32 cellular contexts compared by ENCODE assay signal in the genomic region with DNA sequence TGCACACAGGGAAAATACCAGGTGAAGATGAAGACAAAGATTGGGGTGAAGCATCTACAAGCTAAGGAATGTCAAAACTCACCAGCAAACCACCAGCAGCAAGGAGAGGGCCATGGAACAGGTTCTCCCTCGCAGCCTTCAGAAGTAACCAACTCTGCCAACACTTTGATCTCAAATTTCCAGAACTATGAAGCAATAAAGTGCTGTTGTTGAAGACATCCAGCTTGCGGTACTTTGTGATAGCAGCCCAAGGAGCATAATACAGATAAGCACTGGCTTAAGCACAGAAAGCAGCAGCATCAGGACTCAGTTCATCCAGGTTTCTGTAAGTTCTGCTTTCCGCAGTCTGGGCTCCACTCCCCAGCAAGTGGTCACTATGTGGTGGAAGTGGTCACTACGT.
"Had no signal": no experiment of that assay in that cellular context is flagged by ENCODE, and none has a peak within 500 bp of the region (broad histone marks: within the 10 kb centered on the region; RNA-seq: fewer than 3 reads in every experiment).

No MANE protein-coding gene starts in this region.

- H3K27me3 ChIP-seq: ascending aorta, MG63, Peyer's patch, SJSA1 had no signal

- H3K36me3 ChIP-seq: MG63, Peyer's patch, SJSA1 had no signal

- H3K4me1 Mint-ChIP-seq: activated CD4-positive, alpha-beta memory T cell treated with anti-CD3 and anti-CD28 coated beads, Interleukin-2, amount 10 ng/mL, durations not matched to agents 7 days and 5 days; activated CD8-positive, alpha-beta memory T cell treated with anti-CD3 and anti-CD28 coated beads, Interleukin-2, amount 10 ng/mL, durations not matched to agents 7 days and 5 days; activated naive CD8-positive, alpha-beta T cell treated with anti-CD3 and anti-CD28 coated beads for 36 hours; activated T-helper 17 cell treated with anti-CD3 and anti-CD28 coated beads, Interleukin-2, amount 50 U/mL, for 72 hours had no signal

- H3K27ac ChIP-seq: ascending aorta, Peyer's patch, SJSA1 had no signal

- H3K4me3 Mint-ChIP-seq: activated CD4-positive, alpha-beta memory T cell treated with anti-CD3 and anti-CD28 coated beads, Interleukin-2, amount 10 ng/mL, durations not matched to agents 7 days and 5 days; activated CD8-positive, alpha-beta memory T cell treated with anti-CD3 and anti-CD28 coated beads, Interleukin-2, amount 10 ng/mL, durations not matched to agents 7 days and 5 days; activated naive CD8-positive, alpha-beta T cell treated with anti-CD3 and anti-CD28 coated beads for 36 hours; activated T-helper 17 cell treated with anti-CD3 and anti-CD28 coated beads, Interleukin-2, amount 50 U/mL, for 72 hours; T-helper 1 cell treated with Interleukin-12 subunit alpha and Interleukin-12 subunit beta and Interleukin-4 antibody, amounts not matched to agents 30 μg/mL and 1 μg/mL, for 36 hours; T-helper 2 cell treated with Interferon-gamma antibody and Interleukin-4, amounts not matched to agents 5 μg/mL and 100 μg/mL, for 36 hours; WTC11 had no signal

- H3K36me3 Mint-ChIP-seq: activated naive CD8-positive, alpha-beta T cell treated with anti-CD3 and anti-CD28 coated beads for 36 hours had no signal

- H3K4me3 ChIP-seq: ascending aorta, MG63, Peyer's patch, SJSA1 had no signal

- H3K27ac Mint-ChIP-seq: activated CD4-positive, alpha-beta memory T cell treated with anti-CD3 and anti-CD28 coated beads, Interleukin-2, amount 10 ng/mL, durations not matched to agents 7 days and 5 days; activated CD8-positive, alpha-beta memory T cell treated with anti-CD3 and anti-CD28 coated beads, Interleukin-2, amount 10 ng/mL, durations not matched to agents 7 days and 5 days; activated naive CD8-positive, alpha-beta T cell treated with anti-CD3 and anti-CD28 coated beads for 36 hours; activated T-helper 17 cell treated with anti-CD3 and anti-CD28 coated beads, Interleukin-2, amount 50 U/mL, for 72 hours; T-helper 1 cell treated with Interleukin-12 subunit alpha and Interleukin-12 subunit beta and Interleukin-4 antibody, amounts not matched to agents 30 μg/mL and 1 μg/mL, for 36 hours; T-helper 2 cell treated with Interferon-gamma antibody and Interleukin-4, amounts not matched to agents 5 μg/mL and 100 μg/mL, for 36 hours; WTC11 had no signal

- DNase-seq: activated CD4-positive, alpha-beta memory T cell treated with anti-CD3 and anti-CD28 coated beads, Interleukin-2, amount 10 ng/mL, durations not matched to agents 7 days and 5 days; activated CD4-positive, alpha-beta T cell treated with anti-CD3 and anti-CD28 coated beads for 4 hours; activated CD8-positive, alpha-beta memory T cell treated with anti-CD3 and anti-CD28 coated beads for 24 hours; activated CD8-positive, alpha-beta memory T cell treated with anti-CD3 and anti-CD28 coated beads, Interleukin-2, amount 10 ng/mL, durations not matched to agents 7 days and 5 days; activated CD8-positive, alpha-beta memory T cell treated with anti-CD3 and anti-CD28 coated beads, Interleukin-2, amount 50 U/mL, for 48 hours; activated effector memory CD4-positive, alpha-beta T cell treated with anti-CD3 and anti-CD28 coated beads, Interleukin-2, amount 50 U/mL, for 16 hours; activated naive CD4-positive, alpha-beta T cell; activated naive CD4-positive, alpha-beta T cell treated with anti-CD3 and anti-CD28 coated beads, Interleukin-2, amount 50 U/mL, for 16 hours; activated naive CD8-positive, alpha-beta T cell treated with anti-CD3 and anti-CD28 coated beads for 36 hours; activated T-cell treated with anti-CD3 and anti-CD28 coated beads, Interleukin-2, amount 50 U/mL, for 48 hours; amygdala; Kasumi-1; MG63; MV-4-11; NCI-H1092; NCI-H1436 treated with DMSO at 0.1 percent for 48 hours; NCI-H1694 treated with DMSO at 0.1 percent for 48 hours; NCI-H2029; NCI-H345; NCI-H524 treated with DMSO at 0.1 percent for 48 hours; PC-3; Peyer's patch; RPMI8226; SHP77 treated with DMSO at 0.1 percent for 48 hours; SK-N-SH had no signal

- H3K9me3 ChIP-seq: ascending aorta, MG63, Peyer's patch, SJSA1, SK-N-SH had no signal

- H3K9me3 Mint-ChIP-seq: activated CD4-positive, alpha-beta memory T cell treated with anti-CD3 and anti-CD28 coated beads, Interleukin-2, amount 10 ng/mL, durations not matched to agents 7 days and 5 days; activated naive CD8-positive, alpha-beta T cell treated with anti-CD3 and anti-CD28 coated beads for 36 hours; activated T-helper 17 cell treated with anti-CD3 and anti-CD28 coated beads, Interleukin-2, amount 50 U/mL, for 72 hours; T-helper 1 cell treated with Interleukin-12 subunit alpha and Interleukin-12 subunit beta and Interleukin-4 antibody, amounts not matched to agents 30 μg/mL and 1 μg/mL, for 36 hours; T-helper 2 cell treated with Interferon-gamma antibody and Interleukin-4, amounts not matched to agents 5 μg/mL and 100 μg/mL, for 36 hours; WTC11 had no signal

- H3K4me1 ChIP-seq: ascending aorta had no signal

- H3K27me3 Mint-ChIP-seq: activated CD4-positive, alpha-beta memory T cell treated with anti-CD3 and anti-CD28 coated beads, Interleukin-2, amount 10 ng/mL, durations not matched to agents 7 days and 5 days; activated CD8-positive, alpha-beta memory T cell treated with anti-CD3 and anti-CD28 coated beads, Interleukin-2, amount 10 ng/mL, durations not matched to agents 7 days and 5 days; activated naive CD8-positive, alpha-beta T cell treated with anti-CD3 and anti-CD28 coated beads for 36 hours; activated T-helper 17 cell treated with anti-CD3 and anti-CD28 coated beads, Interleukin-2, amount 50 U/mL, for 72 hours had no signal

- ATAC-seq: activated CD4-positive, CD25-positive, alpha-beta regulatory T cell treated with anti-CD3 and anti-CD28 coated beads, Interleukin-2, amount 50 U/mL, for 24 hours; activated CD8-positive, alpha-beta memory T cell treated with anti-CD3 and anti-CD28 coated beads, Interleukin-2, amount 10 ng/mL, durations not matched to agents 7 days and 5 days; activated T-helper 17 cell treated with anti-CD3 and anti-CD28 coated beads, Interleukin-2, amount 50 U/mL, for 72 hours; PC-3; WTC11 had no signal
